16 cellular contexts compared by ENCODE assay signal in the genomic region with DNA sequence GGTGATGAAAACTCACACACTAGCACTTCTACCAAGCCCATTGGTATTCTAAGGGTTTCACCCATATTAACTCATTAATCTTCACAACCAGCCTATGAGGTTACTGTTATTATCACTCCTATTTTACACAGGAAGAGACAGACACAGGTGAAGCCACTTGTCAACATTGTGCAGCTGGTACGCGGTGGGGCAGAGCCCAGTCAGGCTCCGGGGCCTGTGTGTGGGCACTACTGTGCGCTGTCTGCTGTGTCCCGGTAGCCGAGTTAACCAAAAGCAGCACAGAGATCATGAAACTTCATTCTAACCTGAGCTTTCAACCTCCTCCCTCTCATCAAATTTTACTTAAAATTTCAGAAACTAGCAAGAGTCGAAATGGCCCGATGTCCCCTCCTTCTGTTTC.
A peak's percentile ranks its signal among the peaks of the same experiment; 100 is the strongest.
DNase-seq lines count a peak whose midpoint lies in the region; ATAC-seq and TF ChIP-seq lines count a peak whose summit lies in the region.
"Had no signal": no experiment of that assay in that cellular context is flagged by ENCODE, and none has a peak within 500 bp of the region (broad histone marks: within the 10 kb centered on the region; RNA-seq: fewer than 3 reads in every experiment).

No MANE protein-coding gene starts in this region.

- no peak overlapping the region for H3K4me3 ChIP-seq in IMR-90 (ENCODE audit: insufficient read depth, low read depth, low read length)
- no peak overlapping the region for H3K4me3 ChIP-seq in ascending aorta
- H3K4me3 ChIP-seq in right cardiac atrium (ENCODE audit: low read length), result no peak overlapping the region
- H3K4me3 ChIP-seq in spleen, result no peak overlapping the region
- H3K4me3 ChIP-seq: BLaER1 treated with 17β-estradiol and CSF1 and Interleukin-3, amounts not matched to agents 10 nM and 100 nM; lower lobe of right lung; MG63; stomach had no signal

- dilution Hi-C loops in IMR-90 (cut with HindIII; ENCODE audit: low sequenced_read_pairs, unreplicated experiment), result no loop called here

- DNase-seq in IMR-90, result no peak
- peak in 1 of 2 donors; percentile 52 for DNase-seq in ascending aorta (ENCODE audit: low spot score in 2 of 2)
- DNase-seq in right cardiac atrium, result no peak
- peak; percentile 51 for DNase-seq in spleen
- DNase-seq in central memory CD4-positive, alpha-beta T cell, result no peak
- DNase-seq in epidermal melanocyte (ENCODE audit: insufficient read length, low spot score), result no peak
- no peak for DNase-seq in stimulated activated CD4-positive, alpha-beta T cell treated with anti-CD3 and anti-CD28 coated beads, Interleukin-12 subunit alpha, Interleukin-12 subunit beta, amount 100 ng/mL, for 4 hours
- DNase-seq: activated effector memory CD4-positive, alpha-beta T cell treated with Interleukin-2 at 50 U/mL for 16 hours; DMS153; effector CD4-positive, alpha-beta T cell; lower lobe of right lung; NCI-H187; NCI-H526; stomach had no signal

- H2BK5ac ChIP-seq in IMR-90 (ENCODE audit: low read depth, low read length, poor library complexity, severe bottlenecking), result no peak overlapping the region

- H3K14ac ChIP-seq in IMR-90 (replicated peaks; ENCODE audit: low read depth, low read length), result no peak overlapping the region

- intact Hi-C loops in IMR-90 (cut with micrococcal nuclease), result no loop called here
- intact Hi-C loops in ascending aorta (cut with DNase I), result loop anchor here (5.0 kb wide), 1 partner anchor 40 kb away; no protein-coding TSS in a partner anchor
- intact Hi-C loops in right cardiac atrium (cut with DNase I), result no loop called here
- intact Hi-C loops in spleen (cut with DNase I; ENCODE audit: low total_unique reads), result no loop called here

- H3K79me1 ChIP-seq in IMR-90 (ENCODE audit: low read depth in 1 of 2, low read length in 2 of 2), result no peaks in the 10 kb centered on the region

- no peak overlapping the region for H3K4me2 ChIP-seq in IMR-90 (ENCODE audit: low read depth, low read length)

- no peak overlapping the region for H4K5ac ChIP-seq in IMR-90 (ENCODE audit: low read depth, low read length)

- H4K8ac ChIP-seq in IMR-90 (ENCODE audit: low read depth in 2 of 2, low read length in 2 of 2), result no peak overlapping the region

- no peak for TF ChIP-seq RAD21 in IMR-90 (IDR thresholded peaks at IDR 0.05; ENCODE audit: low read length)

- H4K20me1 ChIP-seq in IMR-90 (ENCODE audit: insufficient read depth, low read length), result no peaks in the 10 kb centered on the region

- ATAC-seq in IMR-90 (ENCODE audit: low read depth), result no peak
- no peak for ATAC-seq in right cardiac atrium

- H3K27ac ChIP-seq in IMR-90 (ENCODE audit: insufficient read depth, low read length), result no peak overlapping the region
- H3K27ac ChIP-seq in ascending aorta, result peak overlapping the region; percentile 91
- H3K27ac ChIP-seq in right cardiac atrium (ENCODE audit: low read length), result peak overlapping the region; percentile 73
- no peak overlapping the region for H3K27ac ChIP-seq in spleen
- H3K27ac ChIP-seq: BLaER1 treated with 17β-estradiol and CSF1 and Interleukin-3, amounts not matched to agents 10 nM and 100 nM; lower lobe of right lung had no signal

- CTCF ChIA-PET in IMR-90 (lab: Yijun Ruan, JAX), result no interaction called here

- H3K23ac ChIP-seq in IMR-90 (ENCODE audit: low read depth, low read length), result no peak overlapping the region

- H2AK5ac ChIP-seq in IMR-90 (ENCODE audit: low read depth, low read length), result no peak overlapping the region

- H3K9me1 ChIP-seq in IMR-90 (ENCODE audit: insufficient read depth, low read length), result no peaks in the 10 kb centered on the region

- WGBS in IMR-90 (ENCODE audit: extremely low coverage in 2 of 2, insufficient read length in 1 of 2), 2 experiments, result 100% methylated on average over 2 of the region's 8 CpGs; no CpG with 5 or more reads in 1 of the 2 experiments
- WGBS in right cardiac atrium, result 77% methylated on average over 8 of the region's 8 CpGs
- WGBS in spleen, 5 donors, result 88 to 95% (median 95%) methylated on average over 2 to 8 of the region's 8 CpGs

- H2BK15ac ChIP-seq in IMR-90 (ENCODE audit: low read depth, low read length), result no peak overlapping the region

- in situ Hi-C loops in IMR-90 (cut with MboI; ENCODE audit: low sequenced_read_pairs), result no loop called here

- H3K18ac ChIP-seq in IMR-90 (ENCODE audit: low read depth, low read length), result no peak overlapping the region

- no peaks in the 10 kb centered on the region for H3K36me3 ChIP-seq in IMR-90 (ENCODE audit: control insufficient read depth, insufficient read depth, low read length)
- H3K36me3 ChIP-seq in ascending aorta, result no peaks in the 10 kb centered on the region
- H3K36me3 ChIP-seq in spleen, result no peaks in the 10 kb centered on the region
- H3K36me3 ChIP-seq: BLaER1 treated with 17β-estradiol and CSF1 and Interleukin-3, amounts not matched to agents 10 nM and 100 nM; lower lobe of right lung; MG63; stomach had no signal

- H3K4me1 ChIP-seq in IMR-90 (ENCODE audit: control insufficient read depth, insufficient read depth, low read length) (peaks cover 2% of the 10 kb centered on the region; the same call in 1 of the 2 replicates), ascending aorta (peaks cover 7 to 20% of the 10 kb centered on the region in 2 donors), right cardiac atrium (ENCODE audit: control insufficient read depth, insufficient read depth, low read length) (peaks cover 6% of the 10 kb centered on the region), spleen (no peaks in the 10 kb centered on the region)
- H3K4me1 ChIP-seq: lower lobe of right lung had no signal

- H3K56ac ChIP-seq in IMR-90 (ENCODE audit: extremely low read depth, insufficient read depth, low read length), result no peak overlapping the region

- H3K27me3 ChIP-seq in IMR-90 (ENCODE audit: control insufficient read depth, insufficient read depth, low read length), result no peaks in the 10 kb centered on the region; the same call in 1 of the 2 replicates
- no peaks in the 10 kb centered on the region for H3K27me3 ChIP-seq in ascending aorta
- no peaks in the 10 kb centered on the region for H3K27me3 ChIP-seq in right cardiac atrium (ENCODE audit: control insufficient read depth, insufficient read depth)
- peaks cover 0 to 10% (median 0%) of the 10 kb centered on the region in 7 donors for H3K27me3 ChIP-seq in spleen (replicated peaks in 1 of 7)
- H3K27me3 ChIP-seq: MG63 had no signal

- peak overlapping the region; percentile 59 for H2AFZ ChIP-seq in IMR-90 (replicated peaks; ENCODE audit: low read length, poor library complexity)

- H3K4ac ChIP-seq in IMR-90 (ENCODE audit: low read depth, low read length), result no peak overlapping the region

- H2BK20ac ChIP-seq in IMR-90 (ENCODE audit: low read depth, low read length), result no peak overlapping the region

- POLR2A ChIA-PET in IMR-90 (lab: Charles Lee; ENCODE audit: unreplicated experiment), result no interaction called here

- no peak overlapping the region for H4K91ac ChIP-seq in IMR-90 (ENCODE audit: insufficient read depth, low read depth, low read length)

- no TSS peak for BruUV-seq in IMR-90 (replicated peaks; lab: Mats Ljungman, UMichigan)

- H2BK120ac ChIP-seq in IMR-90 (ENCODE audit: low read depth, low read length), result no peak overlapping the region

- no peak overlapping the region for H3K9ac ChIP-seq in IMR-90 (ENCODE audit: low read depth, low read length)
- H3K9ac ChIP-seq: BLaER1 treated with 17β-estradiol and CSF1 and Interleukin-3, amounts not matched to agents 10 nM and 100 nM had no signal

- TF ChIP-seq CTCF in IMR-90 (conservative IDR thresholded peaks at IDR 0.05; ENCODE audit: low read depth, low read length) (no peak), ascending aorta (IDR thresholded peaks at IDR 0.05) (no peak), spleen (IDR thresholded peaks at IDR 0.05 in 8 of 11, conservative IDR thresholded peaks at IDR 0.05 in 3 of 11) (no peak)

- no peak overlapping the region for H2AK9ac ChIP-seq in IMR-90 (replicated peaks; ENCODE audit: low read depth, low read length, poor library complexity)

- H3K9me3 ChIP-seq in IMR-90 (ENCODE audit: control insufficient read depth, insufficient read depth, low read length) (no peaks in the 10 kb centered on the region), ascending aorta (no peaks in the 10 kb centered on the region), right cardiac atrium (ENCODE audit: control insufficient read depth, low read length) (no peaks in the 10 kb centered on the region), spleen (no peaks in the 10 kb centered on the region)
- H3K9me3 ChIP-seq: BLaER1 treated with 17β-estradiol and CSF1 and Interleukin-3, amounts not matched to agents 10 nM and 100 nM; lower lobe of right lung; MG63; stomach had no signal

- TF ChIP-seq POLR2A in IMR-90 (IDR thresholded peaks at IDR 0.05; ENCODE audit: low read depth, low read length), result no peak
- TF ChIP-seq POLR2A in spleen (IDR thresholded peaks at IDR 0.05), result no peak

TF ChIP-seq in IMR-90, 13 proteins besides CTCF, POLR2A, EP300 and RAD21:
- TF ChIP-seq BHLHE40 (IDR thresholded peaks at IDR 0.05; ENCODE audit: low read depth, low read length), result no peak
- no peak for TF ChIP-seq NFE2L2 (IDR thresholded peaks at IDR 0.05; ENCODE audit: low read depth, low read length)
- no peak for TF ChIP-seq FOS (IDR thresholded peaks at IDR 0.05; ENCODE audit: low read depth, low read length)
- TF ChIP-seq CEBPB (IDR thresholded peaks at IDR 0.05; ENCODE audit: low read depth, low read length), result no peak
- TF ChIP-seq RCOR1 (IDR thresholded peaks at IDR 0.05; ENCODE audit: insufficient replicate concordance, low read length), result no peak
- no peak for TF ChIP-seq RFX5 (IDR thresholded peaks at IDR 0.05; ENCODE audit: low read depth, low read length)
- no peak for TF ChIP-seq MAFK (IDR thresholded peaks at IDR 0.05; ENCODE audit: low read depth, low read length)
- TF ChIP-seq CHD1 (IDR thresholded peaks at IDR 0.05; ENCODE audit: low read depth, low read length), result no peak
- TF ChIP-seq MXI1 (IDR thresholded peaks at IDR 0.05; ENCODE audit: borderline replicate concordance, low read depth, low read length), result no peak
- TF ChIP-seq, protein P1, sequence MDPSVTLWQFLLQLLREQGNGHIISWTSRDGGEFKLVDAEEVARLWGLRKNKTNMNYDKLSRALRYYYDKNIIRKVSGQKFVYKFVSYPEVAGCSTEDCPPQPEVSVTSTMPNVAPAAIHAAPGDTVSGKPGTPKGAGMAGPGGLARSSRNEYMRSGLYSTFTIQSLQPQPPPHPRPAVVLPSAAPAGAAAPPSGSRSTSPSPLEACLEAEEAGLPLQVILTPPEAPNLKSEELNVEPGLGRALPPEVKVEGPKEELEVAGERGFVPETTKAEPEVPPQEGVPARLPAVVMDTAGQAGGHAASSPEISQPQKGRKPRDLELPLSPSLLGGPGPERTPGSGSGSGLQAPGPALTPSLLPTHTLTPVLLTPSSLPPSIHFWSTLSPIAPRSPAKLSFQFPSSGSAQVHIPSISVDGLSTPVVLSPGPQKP (IDR thresholded peaks at IDR 0.05; ENCODE audit: borderline replicate concordance, low read depth, low read length), result no peak
- TF ChIP-seq SMC3 (IDR thresholded peaks at IDR 0.05; ENCODE audit: low read depth, low read length), result no peak
- no peak for TF ChIP-seq MAZ (IDR thresholded peaks at IDR 0.05; ENCODE audit: borderline replicate concordance, low read depth, low read length)

Comparison
In these comparisons a context has a peak if more than half of its experiments do, and no peak if none do; other contexts are left out.
1. H3K27ac ChIP-seq: peak in ascending aorta (2 of 2) and right cardiac atrium (single experiment); none in IMR-90 (single experiment) and spleen (0 of 8).